In genomic region chr9:128786681-128787582, GRCh38 we compare ENCODE assay signal across 1 cellular context.
A peak's percentile ranks its signal among the peaks of the same experiment; 100 is the strongest.
TF ChIP-seq lines count a peak whose summit lies in the region.

A gene with protein sequence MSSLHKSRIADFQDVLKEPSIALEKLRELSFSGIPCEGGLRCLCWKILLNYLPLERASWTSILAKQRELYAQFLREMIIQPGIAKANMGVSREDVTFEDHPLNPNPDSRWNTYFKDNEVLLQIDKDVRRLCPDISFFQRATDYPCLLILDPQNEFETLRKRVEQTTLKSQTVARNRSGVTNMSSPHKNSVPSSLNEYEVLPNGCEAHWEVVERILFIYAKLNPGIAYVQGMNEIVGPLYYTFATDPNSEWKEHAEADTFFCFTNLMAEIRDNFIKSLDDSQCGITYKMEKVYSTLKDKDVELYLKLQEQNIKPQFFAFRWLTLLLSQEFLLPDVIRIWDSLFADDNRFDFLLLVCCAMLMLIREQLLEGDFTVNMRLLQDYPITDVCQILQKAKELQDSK (plus strand): TSS chr9:128787253. CDS start chr9:128787354, 101 bp downstream.

TF ChIP-seq in K562, 482 proteins besides CTCF, POLR2A, EP300 and RAD21 (continued from another document):
- TF ChIP-seq IRF1 (CRISPR knock-in tag; IDR thresholded peaks at IDR 0.05; ENCODE audit: borderline replicate concordance) (no peak; the same call in 1 of the 2 replicates), ZNF75A (CRISPR knock-in tag; IDR thresholded peaks at IDR 0.05) (no peak), MAFK (IDR thresholded peaks at IDR 0.05; ENCODE audit: low read length) (no peak), KAT7 (CRISPR knock-in tag; IDR thresholded peaks at IDR 0.05; ENCODE audit: borderline replicate concordance) (peak; percentile 49; the same call in 1 of the 2 replicates), TCF3 (CRISPR knock-in tag; IDR thresholded peaks at IDR 0.05) (peak; percentile 57), GABPA (tag; conservative IDR thresholded peaks at IDR 0.05; ENCODE audit: low read depth) (peak; percentile 92), MTA3 (IDR thresholded peaks at IDR 0.05; ENCODE audit: borderline replicate concordance) (peak; percentile 82; the same call in 1 of the 2 replicates), CREM (IDR thresholded peaks at IDR 0.05; ENCODE audit: low read depth) (peak; percentile 78), MAFG (tag; conservative IDR thresholded peaks at IDR 0.05) (no peak), RBM25 (IDR thresholded peaks at IDR 0.05; ENCODE audit: low read depth, low read length, severe bottlenecking) (peak; percentile 62)
TF ChIP-seq in K562: peak in this region for 195.
